ENCODE assay signal across 8 cellular contexts in the genomic region with DNA sequence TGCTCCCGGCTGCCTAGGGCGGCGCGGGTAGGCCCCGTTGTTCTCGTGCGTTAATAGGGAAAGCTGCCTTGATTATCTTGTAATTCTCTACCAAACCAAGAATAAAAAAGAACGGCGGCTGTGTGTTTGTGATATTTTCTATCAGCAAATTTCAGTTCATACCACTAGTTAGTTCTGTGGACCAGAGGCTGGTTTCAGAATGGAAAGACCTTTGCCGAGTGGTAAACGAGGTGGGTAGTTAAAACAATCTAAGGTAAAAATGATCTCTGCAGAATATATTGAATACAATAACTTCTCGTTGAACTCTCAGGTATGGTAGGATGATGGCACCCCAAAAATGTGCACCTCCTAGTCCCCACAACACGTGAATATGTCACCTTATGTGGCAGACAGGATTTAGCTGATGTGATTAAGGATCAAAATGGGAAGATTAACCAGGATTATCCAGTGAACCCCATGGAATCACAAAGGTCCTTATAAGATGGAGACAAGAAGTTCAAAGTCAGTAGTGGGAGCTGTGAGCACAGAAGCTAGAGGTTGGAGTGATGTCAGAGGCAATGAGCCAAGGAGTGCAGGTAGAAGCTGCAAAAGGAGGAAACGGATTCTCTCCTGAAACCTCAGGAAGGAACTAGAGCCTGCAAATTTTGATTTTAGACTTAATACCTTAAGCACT. TPM values are rescaled to one million over a fixed set of nuclear protein-coding genes. Genes with fewer than 3 reads are reported as not detected.
DNase-seq lines count a peak whose midpoint lies in the region; ATAC-seq and TF ChIP-seq lines count a peak whose summit lies in the region.

No MANE protein-coding gene starts in this region.

- WGBS in endodermal cell (ENCODE audit: insufficient coverage in 1 of 2, insufficient read length in 1 of 2), 2 experiments = 30% methylated on average over 4 to 14 of the region's 14 CpGs

- DNase-seq in activated naive CD4-positive, alpha-beta T cell treated with anti-CD3 and anti-CD28 coated beads, Interleukin-2, amount 50 U/mL, for 16 hours = no peak
- DNase-seq in PC-9 (peak in 1 of 2 experiments; percentile 35), endodermal cell (no peak), osteoblast (ENCODE audit: insufficient read length, low spot score, missing footprints) (peak; percentile 73), NCI-H128 (lab: John Stamatoyannopoulos, UW; ENCODE audit: unreplicated experiment) (no peak), NCI-H526 (lab: John Stamatoyannopoulos, UW) (no peak)

- H3K4me2 ChIP-seq in PC-9 = peak overlapping the region; percentile 95
- H3K4me2 ChIP-seq in osteoblast (ENCODE audit: insufficient read depth, low read length) = peak overlapping the region; percentile 100

- peaks cover 32% of the 10 kb centered on the region for H3K79me2 ChIP-seq in PC-9 (ENCODE audit: low read depth)
- peaks cover 51% of the 10 kb centered on the region for H3K79me2 ChIP-seq in osteoblast (ENCODE audit: insufficient read depth, low read length)

- peak overlapping the region; percentile 97 for H3K4me3 Mint-ChIP-seq in activated naive CD4-positive, alpha-beta T cell treated with anti-CD3 and anti-CD28 coated beads, Interleukin-2, amount 50 U/mL, for 24 hours
- H3K4me3 Mint-ChIP-seq in endodermal cell = peak overlapping the region; percentile 74

- H3K27me3 Mint-ChIP-seq in activated naive CD4-positive, alpha-beta T cell treated with anti-CD3 and anti-CD28 coated beads, Interleukin-2, amount 50 U/mL, for 24 hours = no peaks in the 10 kb centered on the region
- H3K27me3 Mint-ChIP-seq in endodermal cell (ENCODE audit: insufficient read depth) = peaks cover 21% of the 10 kb centered on the region

- peak overlapping the region; percentile 79 for H2AFZ ChIP-seq in PC-9
- H2AFZ ChIP-seq in osteoblast (ENCODE audit: low read length) = peak overlapping the region; percentile 96

- no peaks in the 10 kb centered on the region for H3K9me3 ChIP-seq in PC-9 (ENCODE audit: insufficient read depth, low read depth)
- H3K9me3 ChIP-seq in endodermal cell (ENCODE audit: control insufficient read depth, low read length) = no peaks in the 10 kb centered on the region
- H3K9me3 ChIP-seq in osteoblast (ENCODE audit: low read depth, low read length) = no peaks in the 10 kb centered on the region

- intact Hi-C loops in PC-9 (cut with micrococcal nuclease; ENCODE audit: unreplicated experiment) = loop anchor here (5.0 to 10.0 kb wide), 4 partner anchors 63 to 390 kb away; a partner anchor contains a TSS

- H3K9ac ChIP-seq in endodermal cell (ENCODE audit: extremely low read depth, low read length, poor library complexity, severe bottlenecking) = peak overlapping the region; percentile 62

- no peaks in the 10 kb centered on the region for H3K9me2 ChIP-seq in PC-9 (ENCODE audit: insufficient read depth)

- H3K36me3 Mint-ChIP-seq in activated naive CD4-positive, alpha-beta T cell treated with anti-CD3 and anti-CD28 coated beads, Interleukin-2, amount 50 U/mL, for 24 hours = no peaks in the 10 kb centered on the region
- H3K36me3 Mint-ChIP-seq in endodermal cell (ENCODE audit: low read depth) = peaks cover 6% of the 10 kb centered on the region

- no peaks in the 10 kb centered on the region for H3K36me3 ChIP-seq in PC-9 (ENCODE audit: low read depth)
- no peaks in the 10 kb centered on the region for H3K36me3 ChIP-seq in endodermal cell (ENCODE audit: control insufficient read depth, insufficient read depth, low read length)
- H3K36me3 ChIP-seq in osteoblast (ENCODE audit: insufficient read depth, low read length) = peaks cover 4% of the 10 kb centered on the region

- peak overlapping the region; percentile 93 for H3K27ac Mint-ChIP-seq in activated naive CD4-positive, alpha-beta T cell treated with anti-CD3 and anti-CD28 coated beads, Interleukin-2, amount 50 U/mL, for 24 hours
- H3K27ac Mint-ChIP-seq in endodermal cell = no peak overlapping the region

- TF ChIP-seq CTCF in PC-9 (conservative IDR thresholded peaks at IDR 0.05) (no peak), endodermal cell (conservative IDR thresholded peaks at IDR 0.05) (no peak), osteoblast (IDR thresholded peaks at IDR 0.05; ENCODE audit: extremely low read depth, low read depth, low read length) (no peak)

- H3K4me1 ChIP-seq in PC-9 (replicated peaks; ENCODE audit: insufficient read depth) (peaks cover 38% of the 10 kb centered on the region), endodermal cell (ENCODE audit: control insufficient read depth, insufficient read depth, low read length) (no peaks in the 10 kb centered on the region), osteoblast (ENCODE audit: insufficient read depth, low read length) (peaks cover 31% of the 10 kb centered on the region)

- TSS peak; percentile 89 for BruUV-seq in PC-9 (replicated peaks; lab: Mats Ljungman, UMichigan)

- no peaks in the 10 kb centered on the region for H3K9me3 Mint-ChIP-seq in activated naive CD4-positive, alpha-beta T cell treated with anti-CD3 and anti-CD28 coated beads, Interleukin-2, amount 50 U/mL, for 24 hours
- H3K9me3 Mint-ChIP-seq in endodermal cell = no peaks in the 10 kb centered on the region

- H4K20me1 ChIP-seq in PC-9 (ENCODE audit: insufficient read depth) = no peaks in the 10 kb centered on the region
- H4K20me1 ChIP-seq in osteoblast (ENCODE audit: insufficient read depth, low read length) = peaks cover 9% of the 10 kb centered on the region

- CTCF ChIA-PET in PC-9 (lab: Charles Lee) = no interaction called here

- H3K27me3 ChIP-seq in PC-9 (ENCODE audit: insufficient read depth, low read depth) = no peaks in the 10 kb centered on the region
- no peaks in the 10 kb centered on the region for H3K27me3 ChIP-seq in endodermal cell (ENCODE audit: control insufficient read depth, insufficient read depth, low read length, poor library complexity, severe bottlenecking)
- H3K27me3 ChIP-seq in osteoblast (ENCODE audit: insufficient read depth, low read length) = no peaks in the 10 kb centered on the region

- peak overlapping the region; percentile 29 for H3K27ac ChIP-seq in PC-9
- no peak overlapping the region for H3K27ac ChIP-seq in endodermal cell (ENCODE audit: low read depth, low read length)
- peak overlapping the region; percentile 83 for H3K27ac ChIP-seq in osteoblast (ENCODE audit: low read depth, low read length)

- H3F3A ChIP-seq in PC-9 (ENCODE audit: insufficient read depth, low read depth) = peaks cover 15% of the 10 kb centered on the region

- H3K4me3 ChIP-seq in PC-9 (peak overlapping the region; percentile 75), endodermal cell (ENCODE audit: low read length) (peak overlapping the region; percentile 86), osteoblast (ENCODE audit: insufficient read depth, low read length) (peak overlapping the region; percentile 75)

- ATAC-seq in GM21528 (IDR thresholded peaks at IDR 0.05; ENCODE audit: low FRiP score, unreplicated experiment) = no peak

- POLR2A ChIA-PET in PC-9 (lab: Charles Lee; ENCODE audit: unreplicated experiment) = no interaction called here

- H3K4me1 Mint-ChIP-seq in activated naive CD4-positive, alpha-beta T cell treated with anti-CD3 and anti-CD28 coated beads, Interleukin-2, amount 50 U/mL, for 24 hours = peaks cover 48% of the 10 kb centered on the region
- H3K4me1 Mint-ChIP-seq in endodermal cell = peaks cover 32% of the 10 kb centered on the region

RNA-seq across cellular contexts. Expression of a gene that starts 0.6 kb away (rescaled TPM):
- 33.4 and 48.2 TPM in 2 replicates for total RNA-seq in PC-9 (2021)
- 10 to 100 TPM; 33.8 to 41.6 TPM for total RNA-seq in endodermal cell
- polyA plus RNA-seq in endodermal cell (2013, experiment 1 of 2) = 25.9 TPM
- 26.2 TPM for polyA plus RNA-seq in endodermal cell (2013, experiment 2 of 2)
- 74.3 and 77.1 TPM in 2 replicates for total RNA-seq in osteoblast

RNA-seq across cellular contexts. Expression of a gene that starts 5.0 kb away (rescaled TPM):
- total RNA-seq in PC-9 (2021) (18.0 and 20.1 TPM in 2 replicates), endodermal cell (10 to 100 TPM; 21.4 to 26.0 TPM), osteoblast (66.3 and 98.1 TPM in 2 replicates)
- polyA plus RNA-seq in endodermal cell (2013, experiment 1 of 2) = 8.6 TPM
- 11.0 TPM for polyA plus RNA-seq in endodermal cell (2013, experiment 2 of 2)
